Comparison of ENCODE assay signal across 21 cellular contexts in the genomic region with DNA sequence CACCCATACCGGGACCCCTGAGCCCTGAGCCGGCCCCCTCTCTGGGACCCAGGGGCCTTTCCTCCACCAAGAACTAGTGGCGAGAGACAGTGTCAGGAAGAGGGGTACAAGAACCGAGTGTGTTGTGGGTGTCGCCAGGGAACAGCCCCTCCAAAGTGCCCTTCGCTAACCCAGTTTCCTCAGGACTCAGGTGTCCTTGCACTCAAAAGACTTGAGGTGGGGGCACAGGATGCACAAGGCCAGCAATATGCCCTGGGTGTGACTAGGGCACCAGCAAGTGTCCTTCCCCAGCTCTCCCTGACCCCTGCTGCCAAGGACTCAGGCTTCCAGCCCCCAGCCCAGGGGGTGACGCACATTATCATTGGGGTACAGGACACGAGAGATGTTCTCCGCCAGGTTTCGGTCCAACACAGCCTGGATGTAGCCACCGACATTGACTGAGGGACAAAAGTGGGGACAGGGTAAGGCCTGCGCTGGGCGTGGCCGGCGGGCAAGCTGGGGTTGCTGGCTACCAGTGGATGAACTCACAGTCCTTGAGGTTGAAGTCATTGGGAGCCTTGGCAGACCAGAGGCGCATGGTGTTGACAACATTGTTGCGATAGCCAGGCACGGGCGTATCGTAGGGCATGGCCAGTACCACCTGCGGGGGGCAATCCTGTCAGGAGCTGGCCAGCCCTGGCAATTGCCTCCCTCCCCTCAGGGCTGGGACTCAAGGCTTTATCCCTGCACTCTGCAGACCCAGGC. TPM values are rescaled to one million over a fixed set of nuclear protein-coding genes. Genes with fewer than 3 reads are reported as not detected.
DNase-seq lines count a peak whose midpoint lies in the region; ATAC-seq and TF ChIP-seq lines count a peak whose summit lies in the region.
"Had no signal": no experiment of that assay in that cellular context is flagged by ENCODE, and none has a peak within 500 bp of the region (broad histone marks: within the 10 kb centered on the region; RNA-seq: fewer than 3 reads in every experiment).

No MANE protein-coding gene starts in this region.

- intact Hi-C loops in esophagus muscularis mucosa (cut with DNase I), result no loop called here

- no peak overlapping the region for H4K12ac ChIP-seq in trophoblast cell (ENCODE audit: low read depth, low read length)

- H3K4me3 ChIP-seq in esophagus muscularis mucosa, result no peak overlapping the region
- H3K4me3 ChIP-seq in trophoblast cell (ENCODE audit: low read depth, low read length), result peak overlapping the region; percentile 26
- H3K4me3 ChIP-seq: GM23248 had no signal

- no peaks in the 10 kb centered on the region for H3K27me3 Mint-ChIP-seq in activated naive CD8-positive, alpha-beta T cell treated with anti-CD3 and anti-CD28 coated beads, Interleukin-2, amount 10 ng/mL, durations not matched to agents 7 days and 5 days
- no peaks in the 10 kb centered on the region for H3K27me3 Mint-ChIP-seq in activated naive CD8-positive, alpha-beta T cell treated with anti-CD3 and anti-CD28 coated beads for 36 hours
- no peaks in the 10 kb centered on the region for H3K27me3 Mint-ChIP-seq in type B pancreatic cell

- 92% methylated on average over 15 of the region's 21 CpGs for WGBS in esophagus muscularis mucosa
- WGBS in trophoblast cell (ENCODE audit: extremely low coverage, insufficient coverage, insufficient read length), result no CpG with 5 or more reads among the region's 21 CpGs

- H3K9me3 Mint-ChIP-seq in activated naive CD8-positive, alpha-beta T cell treated with anti-CD3 and anti-CD28 coated beads, Interleukin-2, amount 10 ng/mL, durations not matched to agents 7 days and 5 days, result no peaks in the 10 kb centered on the region
- H3K9me3 Mint-ChIP-seq in activated naive CD8-positive, alpha-beta T cell treated with anti-CD3 and anti-CD28 coated beads for 36 hours, result no peaks in the 10 kb centered on the region
- no peaks in the 10 kb centered on the region for H3K9me3 Mint-ChIP-seq in type B pancreatic cell
- H3K9me3 Mint-ChIP-seq: CD14-positive monocyte had no signal

- H3K27me3 ChIP-seq in esophagus muscularis mucosa (no peaks in the 10 kb centered on the region), trophoblast cell (ENCODE audit: insufficient read depth, low read length) (no peaks in the 10 kb centered on the region), foreskin keratinocyte (no peaks in the 10 kb centered on the region)

- TF ChIP-seq CTCF in esophagus muscularis mucosa (IDR thresholded peaks at IDR 0.05), result no peak
- TF ChIP-seq CTCF in type B pancreatic cell (conservative IDR thresholded peaks at IDR 0.05), result no peak
- no peak for TF ChIP-seq CTCF in foreskin keratinocyte (conservative IDR thresholded peaks at IDR 0.05)

- peak; percentile 24 for DNase-seq in activated naive CD8-positive, alpha-beta T cell treated with anti-CD3 and anti-CD28 coated beads, Interleukin-2, amount 10 ng/mL, durations not matched to agents 7 days and 5 days
- no peak for DNase-seq in activated naive CD8-positive, alpha-beta T cell treated with anti-CD3 and anti-CD28 coated beads for 36 hours
- DNase-seq in esophagus muscularis mucosa (ENCODE audit: extremely low spot score) (no peak), trophoblast cell (no peak), type B pancreatic cell (ENCODE audit: extremely low spot score, unreplicated experiment) (no peak), foreskin keratinocyte (no peak), NCI-H1048 (lab: John Stamatoyannopoulos, UW) (no peak)
- DNase-seq: 8988T, DMS53, GM23248, KBM-7, NCI-H1105, NCI-H1694 treated with DMSO at 0.1 percent for 48 hours, NCI-H345, NCI-H526 treated with DMSO at 0.1 percent for 48 hours, PC-3 had no signal

- H3K4me3 Mint-ChIP-seq in activated naive CD8-positive, alpha-beta T cell treated with anti-CD3 and anti-CD28 coated beads, Interleukin-2, amount 10 ng/mL, durations not matched to agents 7 days and 5 days, result no peak overlapping the region
- no peak overlapping the region for H3K4me3 Mint-ChIP-seq in activated naive CD8-positive, alpha-beta T cell treated with anti-CD3 and anti-CD28 coated beads for 36 hours
- H3K4me3 Mint-ChIP-seq in type B pancreatic cell, result no peak overlapping the region
- H3K4me3 Mint-ChIP-seq: CD14-positive monocyte had no signal

- H2BK12ac ChIP-seq in trophoblast cell (ENCODE audit: low read length), result no peak overlapping the region

- H3K9ac ChIP-seq in trophoblast cell (ENCODE audit: low read length), result no peak overlapping the region
- H3K9ac ChIP-seq: GM23248 had no signal

- no peak for TF ChIP-seq POLR2A in esophagus muscularis mucosa (IDR thresholded peaks at IDR 0.05; ENCODE audit: low read depth)

- H3K14ac ChIP-seq in trophoblast cell (ENCODE audit: low read length), result no peak overlapping the region

- H3K23ac ChIP-seq in trophoblast cell (ENCODE audit: low read length), result no peak overlapping the region

- H3K18ac ChIP-seq in trophoblast cell (ENCODE audit: low read length), result no peak overlapping the region

- H3K9me3 ChIP-seq in esophagus muscularis mucosa (no peaks in the 10 kb centered on the region), trophoblast cell (ENCODE audit: insufficient read depth, low read depth, low read length) (no peaks in the 10 kb centered on the region)
- H3K9me3 ChIP-seq: Caco-2 had no signal

- ATAC-seq in activated naive CD8-positive, alpha-beta T cell treated with anti-CD3 and anti-CD28 coated beads, Interleukin-2, amount 10 ng/mL, durations not matched to agents 7 days and 5 days (ENCODE audit: low read depth), result no peak
- ATAC-seq in GM21447 (IDR thresholded peaks at IDR 0.05; ENCODE audit: unreplicated experiment) (no peak), foreskin keratinocyte (no peak)
- ATAC-seq: PC-3 had no signal

- peaks cover 9% of the 10 kb centered on the region for H3K36me3 Mint-ChIP-seq in activated naive CD8-positive, alpha-beta T cell treated with anti-CD3 and anti-CD28 coated beads, Interleukin-2, amount 10 ng/mL, durations not matched to agents 7 days and 5 days
- peaks cover 6% of the 10 kb centered on the region for H3K36me3 Mint-ChIP-seq in activated naive CD8-positive, alpha-beta T cell treated with anti-CD3 and anti-CD28 coated beads for 36 hours
- no peaks in the 10 kb centered on the region for H3K36me3 Mint-ChIP-seq in type B pancreatic cell

- no peaks in the 10 kb centered on the region for H3K79me1 ChIP-seq in trophoblast cell (ENCODE audit: low read length)

- H3K4me1 ChIP-seq in esophagus muscularis mucosa (peaks cover 15 to 33% (median 25%) of the 10 kb centered on the region in 4 donors), trophoblast cell (ENCODE audit: control insufficient read depth in 1 of 2, insufficient read depth in 2 of 2, low read length in 2 of 2) (peaks cover 9% of the 10 kb centered on the region in 2 experiments), foreskin keratinocyte (no peaks in the 10 kb centered on the region)
- H3K4me1 ChIP-seq: Caco-2 had no signal

- no peak overlapping the region for H2AFZ ChIP-seq in trophoblast cell (ENCODE audit: insufficient read depth, low read length, poor library complexity)
- H2AFZ ChIP-seq: GM23248 had no signal

- no peak overlapping the region for H2BK120ac ChIP-seq in trophoblast cell (ENCODE audit: insufficient read depth, low read length, poor library complexity)

- H2AK5ac ChIP-seq in trophoblast cell (ENCODE audit: low read length), result no peak overlapping the region

- no peak overlapping the region for H2BK5ac ChIP-seq in trophoblast cell (ENCODE audit: low read depth, low read length, poor library complexity)

- H3K4ac ChIP-seq in trophoblast cell (ENCODE audit: low read depth, low read length), result no peak overlapping the region

- no peaks in the 10 kb centered on the region for H3K79me2 ChIP-seq in trophoblast cell (ENCODE audit: control insufficient read depth, insufficient read depth, low read length, poor library complexity)

- no peak for TF ChIP-seq EP300 in esophagus muscularis mucosa (IDR thresholded peaks at IDR 0.05)

- H3K36me3 ChIP-seq in esophagus muscularis mucosa (peaks cover 11 to 47% (median 43%) of the 10 kb centered on the region in 4 donors), trophoblast cell (ENCODE audit: control insufficient read depth in 1 of 2, insufficient read depth in 2 of 2, low read length in 2 of 2) (no peaks in the 10 kb centered on the region)

- peak overlapping the region in 3 of 4 donors; percentile 45 to 88 (median 55) for H3K27ac ChIP-seq in esophagus muscularis mucosa (replicated peaks in 1 of 4)
- H3K27ac ChIP-seq in trophoblast cell (ENCODE audit: low read depth, low read length), result no peak overlapping the region
- no peak overlapping the region for H3K27ac ChIP-seq in foreskin keratinocyte
- H3K27ac ChIP-seq: GM23248, HL-60 had no signal

- no peak overlapping the region for H4K8ac ChIP-seq in trophoblast cell (ENCODE audit: low read depth, low read length)

- peaks cover 20% of the 10 kb centered on the region for H3K4me1 Mint-ChIP-seq in activated naive CD8-positive, alpha-beta T cell treated with anti-CD3 and anti-CD28 coated beads, Interleukin-2, amount 10 ng/mL, durations not matched to agents 7 days and 5 days
- peaks cover 8% of the 10 kb centered on the region for H3K4me1 Mint-ChIP-seq in activated naive CD8-positive, alpha-beta T cell treated with anti-CD3 and anti-CD28 coated beads for 36 hours
- peaks cover 13% of the 10 kb centered on the region for H3K4me1 Mint-ChIP-seq in type B pancreatic cell (ENCODE audit: unreplicated experiment)

- H3K4me2 ChIP-seq in trophoblast cell (ENCODE audit: low read length), result no peak overlapping the region

- H4K91ac ChIP-seq in trophoblast cell (ENCODE audit: low read depth, low read length), result no peak overlapping the region

- no peak overlapping the region for H3K27ac Mint-ChIP-seq in activated naive CD8-positive, alpha-beta T cell treated with anti-CD3 and anti-CD28 coated beads, Interleukin-2, amount 10 ng/mL, durations not matched to agents 7 days and 5 days
- no peak overlapping the region for H3K27ac Mint-ChIP-seq in activated naive CD8-positive, alpha-beta T cell treated with anti-CD3 and anti-CD28 coated beads for 36 hours
- peak overlapping the region; percentile 16 for H3K27ac Mint-ChIP-seq in type B pancreatic cell
- H3K27ac Mint-ChIP-seq: CD14-positive monocyte had no signal

- POLR2A ChIA-PET in activated naive CD8-positive, alpha-beta T cell treated with anti-CD3 and anti-CD28 coated beads, Interleukin-2, amount 10 ng/mL, durations not matched to agents 7 days and 5 days (lab: Charles Lee), result interaction anchor here (1.7 kb wide), 1 partner anchor 23 kb away, joined by 5 read pairs; a partner anchor contains a TSS

RNA-seq across cellular contexts. Expression of a gene that starts 4.7 kb away (rescaled TPM):
- total RNA-seq in activated naive CD8-positive, alpha-beta T cell treated with anti-CD3 and anti-CD28 coated beads, Interleukin-2, amount 10 ng/mL, durations not matched to agents 7 days and 5 days, result 1 to 10 TPM; 3.8 to 7.2 TPM
- 1 to 10 TPM; 1.6 to 1.8 TPM for total RNA-seq in activated naive CD8-positive, alpha-beta T cell treated with anti-CD3 and anti-CD28 coated beads for 36 hours
- total RNA-seq in esophagus muscularis mucosa, result 10 to 100 TPM; 18.4 to 57.2 (median 26.3) TPM
- 0.83 and 0.94 TPM in 2 replicates for polyA plus RNA-seq in trophoblast cell (2013)
- 2.0 and 239 TPM in 2 replicates for total RNA-seq in type B pancreatic cell (ENCODE audit: low replicate concordance)
- total RNA-seq in foreskin keratinocyte, result 0.07 TPM in 2 replicates
- 0.07 and 0.19 TPM in 2 replicates for polyA plus RNA-seq in foreskin keratinocyte
- total RNA-seq: GM23248 had no signal
- polyA plus RNA-seq: GM23248 had no signal

RNA-seq across cellular contexts. Expression of a gene that starts 11.1 kb away (rescaled TPM):
- 100 to 1,000 TPM; 159 to 162 TPM for total RNA-seq in activated naive CD8-positive, alpha-beta T cell treated with anti-CD3 and anti-CD28 coated beads, Interleukin-2, amount 10 ng/mL, durations not matched to agents 7 days and 5 days
- total RNA-seq in activated naive CD8-positive, alpha-beta T cell treated with anti-CD3 and anti-CD28 coated beads for 36 hours, result 1 to 10 TPM; 3.5 to 4.6 TPM
- 10 to 100 TPM; 32.8 to 72.8 (median 34.9) TPM for total RNA-seq in esophagus muscularis mucosa
- polyA plus RNA-seq in trophoblast cell (2013), result 0.50 and 0.55 TPM in 2 replicates
- total RNA-seq in type B pancreatic cell (ENCODE audit: low replicate concordance), result 3.0 and 11.7 TPM in 2 replicates
- 0.14 and 0.31 TPM in 2 replicates for total RNA-seq in foreskin keratinocyte
- 0.25 and 0.39 TPM in 2 replicates for polyA plus RNA-seq in foreskin keratinocyte
- total RNA-seq: GM23248, PC-3 had no signal

RNA-seq across cellular contexts. Expression of a gene that starts 23.3 kb away (rescaled TPM):
- 100 to 1,000 TPM; 519 to 524 TPM for total RNA-seq in activated naive CD8-positive, alpha-beta T cell treated with anti-CD3 and anti-CD28 coated beads, Interleukin-2, amount 10 ng/mL, durations not matched to agents 7 days and 5 days
- total RNA-seq in activated naive CD8-positive, alpha-beta T cell treated with anti-CD3 and anti-CD28 coated beads for 36 hours, result 100 to 1,000 TPM; 453 to 463 TPM
- total RNA-seq in esophagus muscularis mucosa (100 to 1,000 TPM; 199 to 285 (median 234) TPM), type B pancreatic cell (ENCODE audit: low replicate concordance) (315 and 450 TPM in 2 replicates), foreskin keratinocyte (114 and 115 TPM in 2 replicates)
- polyA plus RNA-seq in trophoblast cell (2013), result 185 and 187 TPM in 2 replicates
- 105 and 113 TPM in 2 replicates for polyA plus RNA-seq in foreskin keratinocyte

RNA-seq across cellular contexts. Expression of a gene that starts 32.1 kb away (rescaled TPM):
- under 1 TPM in 1 of 2 experiments, not detected in 1; 0.36 TPM for total RNA-seq in activated naive CD8-positive, alpha-beta T cell treated with anti-CD3 and anti-CD28 coated beads, Interleukin-2, amount 10 ng/mL, durations not matched to agents 7 days and 5 days
- total RNA-seq in activated naive CD8-positive, alpha-beta T cell treated with anti-CD3 and anti-CD28 coated beads for 36 hours, result under 1 TPM; 0.20 to 0.58 TPM
- 10 to 100 TPM in 1 of 4 donors, 1 to 10 TPM in 3; 2.1 to 12.9 (median 4.3) TPM for total RNA-seq in esophagus muscularis mucosa
- polyA plus RNA-seq in trophoblast cell (2013), result 2.9 and 3.1 TPM in 2 replicates
- total RNA-seq in type B pancreatic cell (ENCODE audit: low replicate concordance), result 12.7 and 22.1 TPM in 2 replicates
- not detected in 2 replicates for total RNA-seq in foreskin keratinocyte
- polyA plus RNA-seq in foreskin keratinocyte, result not detected in 2 replicates
- total RNA-seq: M059J, PC-3 had no signal
- polyA plus RNA-seq: CD14-positive monocyte had no signal

RNA-seq across cellular contexts. Expression of a gene that starts 47.9 kb away (rescaled TPM):
- 10 to 100 TPM; 92.0 to 96.2 TPM for total RNA-seq in activated naive CD8-positive, alpha-beta T cell treated with anti-CD3 and anti-CD28 coated beads, Interleukin-2, amount 10 ng/mL, durations not matched to agents 7 days and 5 days
- total RNA-seq in activated naive CD8-positive, alpha-beta T cell treated with anti-CD3 and anti-CD28 coated beads for 36 hours, result 10 to 100 TPM; 60.4 to 63.8 TPM
- 10 to 100 TPM; 11.1 to 25.0 (median 17.1) TPM for total RNA-seq in esophagus muscularis mucosa
- 17.9 and 19.2 TPM in 2 replicates for polyA plus RNA-seq in trophoblast cell (2013)
- total RNA-seq in type B pancreatic cell (ENCODE audit: low replicate concordance), result 8.6 and 20.2 TPM in 2 replicates
- total RNA-seq in foreskin keratinocyte, result 26.3 and 27.8 TPM in 2 replicates
- polyA plus RNA-seq in foreskin keratinocyte, result 25.7 and 26.9 TPM in 2 replicates

Comparison
In these comparisons a context has a peak if more than half of its experiments do, and no peak if none do; other contexts are left out.
1. H3K27ac ChIP-seq: peak in esophagus muscularis mucosa (3 of 4); none in trophoblast cell (single experiment) and foreskin keratinocyte (single experiment).